ENCODE assay signal across 24 cellular contexts in the genomic region with DNA sequence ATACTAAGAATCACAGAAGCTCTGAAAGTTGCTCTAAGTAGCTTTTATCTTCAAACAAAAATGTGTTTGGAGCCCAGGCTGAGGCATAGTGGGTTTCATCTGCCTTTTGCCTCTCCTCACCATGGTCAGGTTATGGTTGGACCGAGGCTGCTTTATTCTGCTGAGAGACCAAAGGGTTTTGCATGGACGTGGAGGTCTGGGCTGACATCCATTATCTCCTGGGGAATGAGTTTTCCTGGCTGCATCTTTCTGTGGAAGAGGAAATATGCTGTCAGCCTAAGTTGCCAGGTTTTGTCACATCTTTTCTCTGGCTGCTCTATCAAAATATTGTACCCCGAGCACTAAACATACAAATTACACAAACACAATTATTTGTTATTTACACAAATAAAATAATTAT.
"Had no signal": no experiment of that assay in that cellular context is flagged by ENCODE, and none has a peak within 500 bp of the region (broad histone marks: within the 10 kb centered on the region; RNA-seq: fewer than 3 reads in every experiment).

No MANE protein-coding gene starts in this region.

- FAIRE-seq: colon, keratinocyte had no signal

- H3K4me3 Mint-ChIP-seq: natural killer cell; stimulated activated naive CD8-positive, alpha-beta T cell treated with anti-CD3 and anti-CD28 coated beads, Interleukin-15, amount 100 ng/mL, for 72 hours had no signal

- ATAC-seq: esophagus mucosa; gastrocnemius medialis; left ventricle myocardium superior; lower lobe of right lung; natural killer cell; right lobe of liver; stimulated activated naive CD8-positive, alpha-beta T cell treated with anti-CD3 and anti-CD28 coated beads, Interleukin-15, amount 100 ng/mL, for 72 hours had no signal

- H3K36me3 Mint-ChIP-seq: natural killer cell had no signal

- DNase-seq: effector CD4-positive, alpha-beta T cell; foreskin fibroblast; gastrocnemius medialis; left ventricle myocardium superior; lower lobe of right lung; natural killer cell; occipital lobe; ovary; right lobe of liver; stimulated activated CD4-positive, alpha-beta T cell treated with anti-CD3 and anti-CD28 coated beads, Interleukin-12 subunit alpha, Interleukin-12 subunit beta, amount 100 ng/mL, for 4 hours; stimulated activated CD4-positive, alpha-beta T cell treated with anti-CD3 and anti-CD28 coated beads, Interleukin-1b, Interleukin-23, amount 100 ng/mL, for 48 hours; stimulated activated CD4-positive, alpha-beta T cell treated with anti-CD3 and anti-CD28 coated beads, Interleukin-4, amount 100 ng/mL, for 1 hour; stimulated activated CD8-positive, alpha-beta memory T cell treated with anti-CD3 and anti-CD28 coated beads, Interleukin-4, amount 100 ng/mL, for 48 hours; stimulated activated naive CD4-positive, alpha-beta T cell; stimulated activated naive CD8-positive, alpha-beta T cell treated with anti-CD3 and anti-CD28 coated beads, Interleukin-15, amount 100 ng/mL, for 72 hours; upper lobe of left lung; uterus had no signal

- H3K9me3 Mint-ChIP-seq: natural killer cell; stimulated activated naive CD8-positive, alpha-beta T cell treated with anti-CD3 and anti-CD28 coated beads, Interleukin-15, amount 100 ng/mL, for 72 hours had no signal

- H3K4me2 ChIP-seq: smooth muscle cell had no signal

- H3K27ac Mint-ChIP-seq: natural killer cell; progenitor cell of endocrine pancreas; stimulated activated naive CD8-positive, alpha-beta T cell treated with anti-CD3 and anti-CD28 coated beads, Interleukin-15, amount 100 ng/mL, for 72 hours had no signal

- H3K27ac ChIP-seq: gastrocnemius medialis, lower lobe of right lung, ovary, right lobe of liver, upper lobe of left lung, uterus had no signal

- H3K9me3 ChIP-seq: gastrocnemius medialis, lower lobe of right lung, ovary, right lobe of liver, tibial artery, upper lobe of left lung, uterus had no signal

- H3K4me1 ChIP-seq: lower lobe of right lung had no signal

- H3K36me3 ChIP-seq: gastrocnemius medialis, lower lobe of right lung, ovary, right lobe of liver, tibial artery, upper lobe of left lung, uterus had no signal

- H3K4me3 ChIP-seq: dorsolateral prefrontal cortex, gastrocnemius medialis, lower lobe of right lung, ovary, right lobe of liver, smooth muscle cell, tibial artery, upper lobe of left lung, uterus had no signal

- H3K27me3 ChIP-seq: dorsolateral prefrontal cortex, gastrocnemius medialis, ovary, right lobe of liver, tibial artery, upper lobe of left lung, uterus had no signal

- H3K27me3 Mint-ChIP-seq: stimulated activated naive CD8-positive, alpha-beta T cell treated with anti-CD3 and anti-CD28 coated beads, Interleukin-15, amount 100 ng/mL, for 72 hours had no signal
